9 cellular contexts compared by ENCODE assay signal in the genomic region with DNA sequence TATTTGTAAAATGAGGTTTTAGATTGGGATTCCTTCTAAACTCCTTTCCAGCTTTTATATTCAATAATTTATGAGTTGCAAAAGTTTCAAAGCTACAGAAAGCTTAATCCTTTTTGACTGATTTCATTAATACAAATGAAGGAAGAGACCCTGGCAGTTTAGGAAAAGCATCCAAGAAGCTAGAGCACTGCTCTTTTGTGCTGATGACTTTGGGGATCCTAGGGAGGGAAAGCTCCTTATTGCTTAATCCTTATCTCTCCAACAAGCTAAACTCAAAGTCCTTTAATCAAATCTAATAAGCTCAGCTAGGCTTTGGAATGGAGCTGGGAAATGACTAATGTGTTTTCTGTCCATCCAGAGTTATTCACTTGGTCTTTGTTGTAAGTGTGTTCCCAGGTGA.
"Had no signal": no experiment of that assay in that cellular context is flagged by ENCODE, and none has a peak within 500 bp of the region (broad histone marks: within the 10 kb centered on the region; RNA-seq: fewer than 3 reads in every experiment).

No MANE protein-coding gene starts in this region.

- H2AFZ ChIP-seq: GM23248 had no signal

- H3K4me1 Mint-ChIP-seq: H9, IgD-negative memory B cell had no signal

- H3K4me3 Mint-ChIP-seq: H9, IgD-negative memory B cell had no signal

- FAIRE-seq: H1, H54, HepG2 had no signal

- ATAC-seq: HepG2 had no signal

- H3K27ac Mint-ChIP-seq: H9, IgD-negative memory B cell had no signal

- H3K27ac ChIP-seq: GM23248, HL-60 had no signal

- DNase-seq: GM23248, H9, HCEC 1CT, KBM-7 had no signal

- H3K4me3 ChIP-seq: GM23248 had no signal

- H3K9ac ChIP-seq: GM23248 had no signal

- H3K9me3 Mint-ChIP-seq: H9 had no signal
